Comparison of ENCODE assay signal across 8 cellular contexts in the genomic region with DNA sequence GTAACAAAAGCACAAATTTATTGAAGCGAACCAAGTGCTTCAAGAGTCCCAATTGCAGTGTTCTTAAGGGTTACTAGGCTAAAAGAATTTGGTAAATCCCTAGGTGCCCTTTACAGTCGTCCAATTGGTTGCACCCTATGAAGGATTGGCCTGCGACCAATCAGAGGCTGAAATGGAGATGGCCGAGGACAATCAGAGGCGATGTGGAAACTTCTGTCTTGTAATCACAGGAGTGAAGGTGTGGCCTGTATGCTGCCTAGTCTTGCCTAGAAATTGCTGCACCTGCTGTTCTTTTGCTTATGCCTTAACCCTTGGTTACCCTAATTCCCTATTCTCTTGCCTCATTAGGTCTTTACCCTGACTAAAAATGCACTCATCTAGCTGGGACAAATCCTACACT. TPM values are rescaled to one million over a fixed set of nuclear protein-coding genes. Genes with fewer than 3 reads are reported as not detected.
A peak's percentile ranks its signal among the peaks of the same experiment; 100 is the strongest.
DNase-seq lines count a peak whose midpoint lies in the region; ATAC-seq and TF ChIP-seq lines count a peak whose summit lies in the region.

No MANE protein-coding gene starts in this region.

- H3K9me3 ChIP-seq in endodermal cell (ENCODE audit: control insufficient read depth, low read length) (no peaks in the 10 kb centered on the region), gastrocnemius medialis (no peaks in the 10 kb centered on the region)

- WGBS in endodermal cell (ENCODE audit: insufficient coverage in 1 of 2, insufficient read length in 1 of 2), 2 experiments = 88 to 92% methylated on average over 5 of the region's 5 CpGs

- H3K4me3 ChIP-seq in endodermal cell (ENCODE audit: low read length) (peak overlapping the region; percentile 89), gastrocnemius medialis (peak overlapping the region in 2 of 4 donors; percentile 86 to 88), brain microvascular endothelial cell (ENCODE audit: low read depth, low read length) (no peak overlapping the region)

- peaks cover 5% of the 10 kb centered on the region for H3K9me3 Mint-ChIP-seq in endodermal cell

- TF ChIP-seq CTCF in endodermal cell (conservative IDR thresholded peaks at IDR 0.05) (no peak), gastrocnemius medialis (IDR thresholded peaks at IDR 0.05 in 4 of 5, conservative IDR thresholded peaks at IDR 0.05 in 1 of 5) (no peak), brain microvascular endothelial cell (IDR thresholded peaks at IDR 0.05; ENCODE audit: low read depth, low read length, missing control alignments) (no peak)

- no peak overlapping the region for H3K27ac Mint-ChIP-seq in endodermal cell

- no peaks in the 10 kb centered on the region for H3K27me3 ChIP-seq in endodermal cell (ENCODE audit: control insufficient read depth, insufficient read depth, low read length, poor library complexity, severe bottlenecking)
- no peaks in the 10 kb centered on the region for H3K27me3 ChIP-seq in gastrocnemius medialis
- H3K27me3 ChIP-seq in brain microvascular endothelial cell (replicated peaks) = no peaks in the 10 kb centered on the region

- DNase-seq in DMS79 treated with DMSO at 0.1 percent for 48 hours (lab: John Stamatoyannopoulos, UW) = peak; percentile 27
- DNase-seq in DMS79 (lab: John Stamatoyannopoulos, UW) = no peak
- DNase-seq in NCI-H510A (lab: John Stamatoyannopoulos, UW) = peak; percentile 75
- DNase-seq in endodermal cell = peak; percentile 62
- DNase-seq in gastrocnemius medialis = peak in 1 of 2 donors; percentile 23
- no peak for DNase-seq in brain microvascular endothelial cell

- no peak for TF ChIP-seq POLR2A in gastrocnemius medialis (IDR thresholded peaks at IDR 0.05)

- H3K36me3 Mint-ChIP-seq in endodermal cell (ENCODE audit: low read depth) = peaks cover 6% of the 10 kb centered on the region

- H3K36me3 ChIP-seq in endodermal cell (ENCODE audit: control insufficient read depth, insufficient read depth, low read length) (peaks cover 4% of the 10 kb centered on the region), gastrocnemius medialis (no peaks in the 10 kb centered on the region), brain microvascular endothelial cell (replicated peaks) (no peaks in the 10 kb centered on the region)

- H3K4me1 ChIP-seq in endodermal cell (ENCODE audit: control insufficient read depth, insufficient read depth, low read length) = no peaks in the 10 kb centered on the region
- peaks cover 13 to 16% of the 10 kb centered on the region in 2 donors for H3K4me1 ChIP-seq in gastrocnemius medialis

- peaks cover 25% of the 10 kb centered on the region for H3K4me1 Mint-ChIP-seq in endodermal cell

- intact Hi-C loops in gastrocnemius medialis (cut with DNase I; ENCODE audit: low total_unique reads) = loop anchor here (2.0 to 10.0 kb wide), 5 partner anchors 16 to 304 kb away; a partner anchor contains a TSS

- H3K9ac ChIP-seq in endodermal cell (ENCODE audit: extremely low read depth, low read length, poor library complexity, severe bottlenecking) = no peak overlapping the region

- in situ Hi-C loops in gastrocnemius medialis (cut with MboI; ENCODE audit: low sequenced_read_pairs in 4 of 4) (loop anchor here in 2 of 4 donors (25.0 kb wide), 2 partner anchors 305 to 330 kb away; a partner anchor contains a TSS), brain microvascular endothelial cell (cut with HindIII; ENCODE audit: low pct_ligation_motif_present, low sequenced_read_pairs) (no loop called here)

- no peaks in the 10 kb centered on the region for H3K27me3 Mint-ChIP-seq in endodermal cell (ENCODE audit: insufficient read depth)

- H3K4me3 Mint-ChIP-seq in endodermal cell = peak overlapping the region; percentile 88

- ATAC-seq in gastrocnemius medialis (no peak), HG02678 (IDR thresholded peaks at IDR 0.05; ENCODE audit: unreplicated experiment) (no peak), GM21786 (IDR thresholded peaks at IDR 0.05; ENCODE audit: unreplicated experiment) (no peak)

- no peak overlapping the region for H3K27ac ChIP-seq in endodermal cell (ENCODE audit: low read depth, low read length)
- peak overlapping the region; percentile 82 to 90 (median 88) for H3K27ac ChIP-seq in gastrocnemius medialis
- no peak overlapping the region for H3K27ac ChIP-seq in brain microvascular endothelial cell

RNA-seq across cellular contexts. Expression of a gene that starts 1.1 kb away (rescaled TPM):
- total RNA-seq in endodermal cell (10 to 100 TPM; 15.3 to 26.1 TPM), gastrocnemius medialis (10 to 100 TPM in 2 of 4 donors, 1 to 10 TPM in 2; 6.3 to 17.2 (median 11.8) TPM)
- polyA plus RNA-seq in endodermal cell (2013, experiment 1 of 2) = 38.0 TPM
- 41.7 TPM for polyA plus RNA-seq in endodermal cell (2013, experiment 2 of 2)

Comparison
In these comparisons a context has a peak if more than half of its experiments do, and no peak if none do; other contexts are left out.
1. DNase-seq: peak in DMS79 treated with DMSO at 0.1 percent for 48 hours (single experiment), NCI-H510A (single experiment) and endodermal cell (single experiment); none in DMS79 (single experiment) and brain microvascular endothelial cell (single experiment).
2. H3K27ac ChIP-seq: peak in gastrocnemius medialis (4 of 4); none in endodermal cell (single experiment) and brain microvascular endothelial cell (single experiment).